ENCODE assay signal across 35 cellular contexts in genomic region chrX:42533761-42534160, GRCh38.
"Had no signal": no experiment of that assay in that cellular context is flagged by ENCODE, and none has a peak within 500 bp of the region (broad histone marks: within the 10 kb centered on the region; RNA-seq: fewer than 3 reads in every experiment).

No MANE protein-coding gene starts in this region.

- H3K9me3 ChIP-seq: adrenal gland had no signal

- H3K27ac Mint-ChIP-seq: activated CD4-positive, alpha-beta memory T cell treated with anti-CD3 and anti-CD28 coated beads, Interleukin-2, amount 10 ng/mL, durations not matched to agents 7 days and 5 days; activated CD4-positive, alpha-beta T cell treated with anti-CD3 and anti-CD28 coated beads for 36 hours; activated CD4-positive, alpha-beta T cell treated with anti-CD3 and anti-CD28 coated beads, Interleukin-2, amount 10 ng/mL, durations not matched to agents 7 days and 5 days; activated CD8-positive, alpha-beta memory T cell treated with anti-CD3 and anti-CD28 coated beads, Interleukin-2, amount 10 ng/mL, durations not matched to agents 7 days and 5 days; activated CD8-positive, alpha-beta T cell treated with anti-CD3 and anti-CD28 coated beads, Interleukin-2, amount 10 ng/mL, durations not matched to agents 7 days and 5 days; activated naive CD4-positive, alpha-beta T cell treated with anti-CD3 and anti-CD28 coated beads for 36 hours; activated naive CD4-positive, alpha-beta T cell treated with anti-CD3 and anti-CD28 coated beads, Interleukin-2, amount 50 U/mL, for 72 hours; activated naive CD8-positive, alpha-beta T cell treated with anti-CD3 and anti-CD28 coated beads for 36 hours; activated T-cell treated with anti-CD3 and anti-CD28 coated beads, Interleukin-2, amount 50 U/mL, for 24 hours; brain; T-helper 1 cell treated with Interleukin-12 subunit alpha and Interleukin-12 subunit beta and Interleukin-4 antibody, amounts not matched to agents 30 μg/mL and 1 μg/mL, for 36 hours; T-helper 2 cell treated with Interferon-gamma antibody and Interleukin-4, amounts not matched to agents 5 μg/mL and 100 μg/mL, for 36 hours; WTC11 had no signal

- H3K36me3 ChIP-seq: adrenal gland, cardiac muscle cell, WERI-Rb-1 had no signal

- ATAC-seq: activated CD4-positive, alpha-beta T cell treated with anti-CD3 and anti-CD28 coated beads for 36 hours; activated CD4-positive, CD25-positive, alpha-beta regulatory T cell treated with anti-CD3 and anti-CD28 coated beads, Interleukin-2, amount 50 U/mL, for 24 hours; activated CD8-positive, alpha-beta memory T cell treated with anti-CD3 and anti-CD28 coated beads, Interleukin-2, amount 10 ng/mL, durations not matched to agents 7 days and 5 days; activated CD8-positive, alpha-beta T cell treated with anti-CD3 and anti-CD28 coated beads, Interleukin-2, amount 10 ng/mL, durations not matched to agents 7 days and 5 days; activated naive CD4-positive, alpha-beta T cell treated with anti-CD3 and anti-CD28 coated beads, Interleukin-2, amount 50 U/mL, for 72 hours; WTC11 had no signal

- H3K4me1 ChIP-seq: adrenal gland had no signal

- H3K27ac ChIP-seq: adrenal gland, cardiac muscle cell, WERI-Rb-1 had no signal

- H3K27me3 Mint-ChIP-seq: activated CD4-positive, alpha-beta memory T cell treated with anti-CD3 and anti-CD28 coated beads, Interleukin-2, amount 10 ng/mL, durations not matched to agents 7 days and 5 days; activated CD4-positive, alpha-beta T cell treated with anti-CD3 and anti-CD28 coated beads for 36 hours; activated CD4-positive, alpha-beta T cell treated with anti-CD3 and anti-CD28 coated beads, Interleukin-2, amount 10 ng/mL, durations not matched to agents 7 days and 5 days; activated CD8-positive, alpha-beta memory T cell treated with anti-CD3 and anti-CD28 coated beads, Interleukin-2, amount 10 ng/mL, durations not matched to agents 7 days and 5 days; activated naive CD8-positive, alpha-beta T cell treated with anti-CD3 and anti-CD28 coated beads for 36 hours; brain had no signal

- H3K9me3 Mint-ChIP-seq: activated CD4-positive, alpha-beta T cell treated with anti-CD3 and anti-CD28 coated beads, Interleukin-2, amount 10 ng/mL, durations not matched to agents 7 days and 5 days; activated naive CD4-positive, alpha-beta T cell treated with anti-CD3 and anti-CD28 coated beads for 36 hours; activated naive CD8-positive, alpha-beta T cell treated with anti-CD3 and anti-CD28 coated beads for 36 hours; activated T-cell treated with anti-CD3 and anti-CD28 coated beads, Interleukin-2, amount 50 U/mL, for 24 hours; T-helper 1 cell treated with Interleukin-12 subunit alpha and Interleukin-12 subunit beta and Interleukin-4 antibody, amounts not matched to agents 30 μg/mL and 1 μg/mL, for 36 hours; T-helper 2 cell treated with Interferon-gamma antibody and Interleukin-4, amounts not matched to agents 5 μg/mL and 100 μg/mL, for 36 hours had no signal

- H3K27me3 ChIP-seq: adrenal gland, cardiac muscle cell had no signal

- H3K4me3 Mint-ChIP-seq: activated CD4-positive, alpha-beta memory T cell treated with anti-CD3 and anti-CD28 coated beads, Interleukin-2, amount 10 ng/mL, durations not matched to agents 7 days and 5 days; activated CD4-positive, alpha-beta T cell treated with anti-CD3 and anti-CD28 coated beads for 36 hours; activated CD4-positive, alpha-beta T cell treated with anti-CD3 and anti-CD28 coated beads, Interleukin-2, amount 10 ng/mL, durations not matched to agents 7 days and 5 days; activated CD8-positive, alpha-beta memory T cell treated with anti-CD3 and anti-CD28 coated beads, Interleukin-2, amount 10 ng/mL, durations not matched to agents 7 days and 5 days; activated CD8-positive, alpha-beta T cell treated with anti-CD3 and anti-CD28 coated beads, Interleukin-2, amount 10 ng/mL, durations not matched to agents 7 days and 5 days; activated naive CD4-positive, alpha-beta T cell treated with anti-CD3 and anti-CD28 coated beads for 36 hours; activated naive CD8-positive, alpha-beta T cell treated with anti-CD3 and anti-CD28 coated beads for 36 hours; activated T-cell treated with anti-CD3 and anti-CD28 coated beads, Interleukin-2, amount 50 U/mL, for 24 hours; brain; T-helper 1 cell treated with Interleukin-12 subunit alpha and Interleukin-12 subunit beta and Interleukin-4 antibody, amounts not matched to agents 30 μg/mL and 1 μg/mL, for 36 hours; T-helper 2 cell treated with Interferon-gamma antibody and Interleukin-4, amounts not matched to agents 5 μg/mL and 100 μg/mL, for 36 hours; WTC11 had no signal

- DNase-seq: activated CD4-positive, alpha-beta memory T cell treated with anti-CD3 and anti-CD28 coated beads, Interleukin-2, amount 10 ng/mL, durations not matched to agents 7 days and 5 days; activated CD4-positive, alpha-beta T cell treated with anti-CD3 and anti-CD28 coated beads for 1 hour; activated CD4-positive, alpha-beta T cell treated with anti-CD3 and anti-CD28 coated beads for 36 hours; activated CD4-positive, alpha-beta T cell treated with anti-CD3 and anti-CD28 coated beads for 48 hours; activated CD4-positive, alpha-beta T cell treated with anti-CD3 and anti-CD28 coated beads, Interleukin-2, amount 10 ng/mL, durations not matched to agents 7 days and 5 days; activated CD4-positive, alpha-beta T cell treated with anti-CD3 and anti-CD28 coated beads, Interleukin-2, amount 50 U/mL, for 48 hours; activated CD4-positive, CD25-positive, alpha-beta regulatory T cell; activated CD8-positive, alpha-beta memory T cell treated with anti-CD3 and anti-CD28 coated beads for 24 hours; activated CD8-positive, alpha-beta memory T cell treated with anti-CD3 and anti-CD28 coated beads, Interleukin-2, amount 10 ng/mL, durations not matched to agents 7 days and 5 days; activated CD8-positive, alpha-beta memory T cell treated with anti-CD3 and anti-CD28 coated beads, Interleukin-2, amount 50 U/mL, for 48 hours; activated CD8-positive, alpha-beta T cell treated with anti-CD3 and anti-CD28 coated beads, Interleukin-2, amount 10 ng/mL, durations not matched to agents 7 days and 5 days; activated effector memory CD4-positive, alpha-beta T cell treated with anti-CD3 and anti-CD28 coated beads, Interleukin-2, amount 50 U/mL, for 16 hours; activated gamma-delta T cell treated with Interleukin-2 at 50 U/mL for 16 hours; activated naive CD4-positive, alpha-beta T cell; activated naive CD4-positive, alpha-beta T cell treated with anti-CD3 and anti-CD28 coated beads for 36 hours; activated naive CD4-positive, alpha-beta T cell treated with anti-CD3 and anti-CD28 coated beads, Interleukin-2, amount 50 U/mL, for 16 hours; activated naive CD8-positive, alpha-beta T cell treated with anti-CD3 and anti-CD28 coated beads for 36 hours; activated T-cell treated with anti-CD3 and anti-CD28 coated beads, Interleukin-2, amount 50 U/mL, for 24 hours; activated T-cell treated with anti-CD3 and anti-CD28 coated beads, Interleukin-2, amount 50 U/mL, for 48 hours; adrenal gland; amniotic stem cell; aorta; central memory CD4-positive, alpha-beta T cell; T-helper 1 cell; T-helper 2 cell; T-helper 9 cell; WERI-Rb-1 had no signal

- FAIRE-seq: bronchial epithelial cell had no signal

- H3K4me3 ChIP-seq: adrenal gland, cardiac muscle cell had no signal

- H3K36me3 Mint-ChIP-seq: activated CD8-positive, alpha-beta memory T cell treated with anti-CD3 and anti-CD28 coated beads, Interleukin-2, amount 10 ng/mL, durations not matched to agents 7 days and 5 days; activated naive CD4-positive, alpha-beta T cell treated with anti-CD3 and anti-CD28 coated beads, Interleukin-2, amount 50 U/mL, for 72 hours; activated naive CD8-positive, alpha-beta T cell treated with anti-CD3 and anti-CD28 coated beads for 36 hours; brain; WTC11 had no signal
